Comparison of ENCODE assay signal across 9 cellular contexts in the genomic region with DNA sequence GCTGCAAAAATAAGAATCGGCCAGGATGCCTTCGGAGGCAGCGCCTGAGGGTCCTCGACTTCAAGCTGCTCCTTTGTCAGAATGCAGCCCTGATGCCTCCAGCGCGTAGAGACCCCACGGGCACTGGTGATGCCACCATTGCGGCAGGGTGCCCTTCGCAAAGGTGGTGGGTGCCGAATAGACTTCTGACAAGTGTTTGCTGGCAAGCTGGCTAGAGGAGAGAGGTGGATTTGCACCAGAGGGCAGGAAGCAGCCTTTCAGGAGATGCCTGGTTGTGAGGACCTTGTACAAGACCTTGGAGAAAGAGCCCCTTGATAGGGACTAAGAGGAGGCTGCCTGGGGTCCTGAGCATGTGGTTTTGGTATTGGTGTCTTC.
DNase-seq lines count a peak whose midpoint lies in the region; ATAC-seq and TF ChIP-seq lines count a peak whose summit lies in the region.
"Had no signal": no experiment of that assay in that cellular context is flagged by ENCODE, and none has a peak within 500 bp of the region (broad histone marks: within the 10 kb centered on the region; RNA-seq: fewer than 3 reads in every experiment).

No MANE protein-coding gene starts in this region.

- no peak for DNase-seq in activated naive CD4-positive, alpha-beta T cell treated with anti-CD3 and anti-CD28 coated beads for 36 hours
- DNase-seq in activated naive CD4-positive, alpha-beta T cell (lab: John Stamatoyannopoulos, UW) = no peak
- DNase-seq in T-helper 2 cell treated with Interferon-gamma antibody and Interleukin-4, amounts not matched to agents 5 μg/mL and 100 μg/mL, for 36 hours (ENCODE audit: low spot score) = peak; percentile 29
- DNase-seq in left lung (no peak), tibial artery (no peak), HPDE6-E6E7 (ENCODE audit: extremely low spot score) (no peak), NCI-H2227 treated with DMSO at 0.1 percent for 48 hours (lab: John Stamatoyannopoulos, UW) (no peak)
- DNase-seq: NCI-H1417 treated with DMSO at 0.1 percent for 48 hours had no signal

- peak overlapping the region; percentile 80 for H3K4me3 Mint-ChIP-seq in activated naive CD4-positive, alpha-beta T cell treated with anti-CD3 and anti-CD28 coated beads for 36 hours
- H3K4me3 Mint-ChIP-seq in T-helper 2 cell treated with Interferon-gamma antibody and Interleukin-4, amounts not matched to agents 5 μg/mL and 100 μg/mL, for 36 hours = peak overlapping the region; percentile 87

- TF ChIP-seq CTCF in left lung (IDR thresholded peaks at IDR 0.05) (no peak), tibial artery (IDR thresholded peaks at IDR 0.05) (no peak)

- ATAC-seq in left lung = no peak
- ATAC-seq in GM21737 (IDR thresholded peaks at IDR 0.05; ENCODE audit: unreplicated experiment) = no peak

- H3K27me3 Mint-ChIP-seq in activated naive CD4-positive, alpha-beta T cell treated with anti-CD3 and anti-CD28 coated beads for 36 hours (ENCODE audit: low read depth) = no peaks in the 10 kb centered on the region
- no peaks in the 10 kb centered on the region for H3K27me3 Mint-ChIP-seq in T-helper 2 cell treated with Interferon-gamma antibody and Interleukin-4, amounts not matched to agents 5 μg/mL and 100 μg/mL, for 36 hours (ENCODE audit: low read depth)

- CTCF ChIA-PET in activated naive CD4-positive, alpha-beta T cell treated with anti-CD3 and anti-CD28 coated beads for 36 hours (lab: Charles Lee) = interaction anchor here (0.9 to 1.3 kb wide), 3 partner anchors 14 to 102 kb away, joined by 3 to 4 read pairs (median 3); no protein-coding TSS in a partner anchor

- no peaks in the 10 kb centered on the region for H3K27me3 ChIP-seq in left lung
- no peaks in the 10 kb centered on the region for H3K27me3 ChIP-seq in tibial artery

- intact Hi-C loops in activated naive CD4-positive, alpha-beta T cell treated with anti-CD3 and anti-CD28 coated beads for 36 hours (cut with micrococcal nuclease) = loop anchor here (1.0 to 10.0 kb wide), 4 partner anchors 42 to 958 kb away; a partner anchor contains a TSS
- intact Hi-C loops in left lung (cut with DNase I) = no loop called here
- intact Hi-C loops in tibial artery (cut with DNase I; ENCODE audit: low total_unique reads) = loop anchor here (10.0 kb wide), 2 partner anchors 89 to 201 kb away; a partner anchor contains a TSS

- H3K9me3 ChIP-seq in left lung (no peaks in the 10 kb centered on the region), tibial artery (no peaks in the 10 kb centered on the region)

- H3K4me1 ChIP-seq in left lung (peaks cover 57 to 92% of the 10 kb centered on the region in 2 donors), tibial artery (peaks cover 14 to 87% (median 60%) of the 10 kb centered on the region in 4 donors)

- H3K27ac ChIP-seq in left lung = peak overlapping the region; percentile 62 to 88
- peak overlapping the region; percentile 96 to 97 for H3K27ac ChIP-seq in tibial artery

- H3K9me3 Mint-ChIP-seq in activated naive CD4-positive, alpha-beta T cell treated with anti-CD3 and anti-CD28 coated beads for 36 hours = no peaks in the 10 kb centered on the region
- no peaks in the 10 kb centered on the region for H3K9me3 Mint-ChIP-seq in T-helper 2 cell treated with Interferon-gamma antibody and Interleukin-4, amounts not matched to agents 5 μg/mL and 100 μg/mL, for 36 hours

- H3K4me1 Mint-ChIP-seq in activated naive CD4-positive, alpha-beta T cell treated with anti-CD3 and anti-CD28 coated beads for 36 hours (ENCODE audit: low read depth) = peaks cover 55% of the 10 kb centered on the region
- peaks cover 49% of the 10 kb centered on the region for H3K4me1 Mint-ChIP-seq in T-helper 2 cell treated with Interferon-gamma antibody and Interleukin-4, amounts not matched to agents 5 μg/mL and 100 μg/mL, for 36 hours (ENCODE audit: low read depth)

- H3K27ac Mint-ChIP-seq in activated naive CD4-positive, alpha-beta T cell treated with anti-CD3 and anti-CD28 coated beads for 36 hours = peak overlapping the region; percentile 80
- peak overlapping the region; percentile 82 for H3K27ac Mint-ChIP-seq in T-helper 2 cell treated with Interferon-gamma antibody and Interleukin-4, amounts not matched to agents 5 μg/mL and 100 μg/mL, for 36 hours

- peaks cover 11% of the 10 kb centered on the region for H3K36me3 Mint-ChIP-seq in activated naive CD4-positive, alpha-beta T cell treated with anti-CD3 and anti-CD28 coated beads for 36 hours (ENCODE audit: low read depth)
- no peaks in the 10 kb centered on the region for H3K36me3 Mint-ChIP-seq in T-helper 2 cell treated with Interferon-gamma antibody and Interleukin-4, amounts not matched to agents 5 μg/mL and 100 μg/mL, for 36 hours (ENCODE audit: low read depth)

- H3K36me3 ChIP-seq in left lung = no peaks in the 10 kb centered on the region
- H3K36me3 ChIP-seq in tibial artery = no peaks in the 10 kb centered on the region

- H3K4me3 ChIP-seq in left lung = peak overlapping the region in 1 of 2 donors; percentile 59
- H3K4me3 ChIP-seq in tibial artery = peak overlapping the region; percentile 53 to 59

Comparison
In these comparisons a context has a peak if more than half of its experiments do, and no peak if none do; other contexts are left out.
1. intact Hi-C loops: an anchor here in activated naive CD4-positive, alpha-beta T cell treated with anti-CD3 and anti-CD28 coated beads for 36 hours (1.0 to 10.0 kb wide) and tibial artery (10.0 kb wide); none called in left lung.